ENCODE assay signal across 11 cellular contexts in genomic region chr19:19474950-19475781, GRCh38. TPM values are rescaled to one million over a fixed set of nuclear protein-coding genes. Genes with fewer than 3 reads are reported as not detected.
A peak's percentile ranks its signal among the peaks of the same experiment; 100 is the strongest.
DNase-seq lines count a peak whose midpoint lies in the region; ATAC-seq and TF ChIP-seq lines count a peak whose summit lies in the region.
"Had no signal": no experiment of that assay in that cellular context is flagged by ENCODE, and none has a peak within 500 bp of the region (broad histone marks: within the 10 kb centered on the region; RNA-seq: fewer than 3 reads in every experiment).

No MANE protein-coding gene starts in this region.

- no peak overlapping the region for H3K4ac ChIP-seq in neuronal stem cell (ENCODE audit: low read length)

- H3K27me3 ChIP-seq in CD4-positive, CD25-positive, alpha-beta regulatory T cell (ENCODE audit: control insufficient read depth, insufficient read depth, low read length) = no peaks in the 10 kb centered on the region
- H3K27me3 ChIP-seq in HUES6 (ENCODE audit: control insufficient read depth, insufficient read depth, low read length) = no peaks in the 10 kb centered on the region
- H3K27me3 ChIP-seq in neuronal stem cell (ENCODE audit: control insufficient read depth in 3 of 3, insufficient read depth in 3 of 3, low read depth in 1 of 3, low read length in 3 of 3) = no peaks in the 10 kb centered on the region
- H3K27me3 ChIP-seq in Peyer's patch = no peaks in the 10 kb centered on the region
- H3K27me3 ChIP-seq: heart left ventricle had no signal

- no peak overlapping the region for H3K18ac ChIP-seq in neuronal stem cell (ENCODE audit: low read length)

- no peak for ATAC-seq in CD4-positive, CD25-positive, alpha-beta regulatory T cell (ENCODE audit: low read depth in 2 of 2)
- ATAC-seq in effector memory CD8-positive, alpha-beta T cell (replicated peaks) = no peak
- ATAC-seq in GM21528 (IDR thresholded peaks at IDR 0.05; ENCODE audit: low FRiP score, unreplicated experiment) = no peak

- no peak overlapping the region for H3K4me2 ChIP-seq in neuronal stem cell (ENCODE audit: insufficient read depth, low read length, poor library complexity, severe bottlenecking)

- H4K8ac ChIP-seq in neuronal stem cell (ENCODE audit: low read depth, low read length) = no peak overlapping the region

- H3K23ac ChIP-seq in neuronal stem cell (ENCODE audit: low read depth, low read length, poor library complexity) = no peak overlapping the region

- H3K36me3 ChIP-seq in CD4-positive, CD25-positive, alpha-beta regulatory T cell (ENCODE audit: control insufficient read depth, insufficient read depth, low read length) = peaks cover 20% of the 10 kb centered on the region
- H3K36me3 ChIP-seq in HUES6 (ENCODE audit: control insufficient read depth, insufficient read depth, low read length) (peaks cover 8% of the 10 kb centered on the region), neuronal stem cell (replicated peaks in 1 of 2; ENCODE audit: control insufficient read depth in 2 of 2, insufficient read depth in 2 of 2, low read length in 2 of 2) (peaks cover 11 to 85% of the 10 kb centered on the region in 2 donors), Peyer's patch (no peaks in the 10 kb centered on the region)

- H3K9me3 Mint-ChIP-seq in CD4-positive, CD25-positive, alpha-beta regulatory T cell = peaks cover 0 to 4% (median 0%) of the 10 kb centered on the region in 7 donors
- no peaks in the 10 kb centered on the region for H3K9me3 Mint-ChIP-seq in effector memory CD8-positive, alpha-beta T cell

- no peak overlapping the region for H2BK12ac ChIP-seq in neuronal stem cell (ENCODE audit: low read length)

- H3K4me3 Mint-ChIP-seq in CD4-positive, CD25-positive, alpha-beta regulatory T cell = peak overlapping the region in 3 of 4 donors; percentile 56 to 84 (median 61)
- H3K4me3 Mint-ChIP-seq in effector memory CD8-positive, alpha-beta T cell = peak overlapping the region; percentile 48 to 53

- no peak overlapping the region for H2AK5ac ChIP-seq in neuronal stem cell (ENCODE audit: low read depth, low read length)

- WGBS in neuronal stem cell (ENCODE audit: extremely low coverage in 2 of 2, insufficient read length in 2 of 2, insufficient replicate concordance in 1 of 2), 2 donors = no CpG with 5 or more reads among the region's 23 CpGs

- no peak overlapping the region for H4K91ac ChIP-seq in neuronal stem cell (ENCODE audit: low read depth, low read length, poor library complexity)

- H3K27me3 Mint-ChIP-seq in CD4-positive, CD25-positive, alpha-beta regulatory T cell = no peaks in the 10 kb centered on the region
- H3K27me3 Mint-ChIP-seq in effector memory CD8-positive, alpha-beta T cell = no peaks in the 10 kb centered on the region

- H3K4me1 ChIP-seq in CD4-positive, CD25-positive, alpha-beta regulatory T cell (ENCODE audit: control insufficient read depth, insufficient read depth, low read length, poor library complexity, severe bottlenecking) = peaks cover 60% of the 10 kb centered on the region
- peaks cover 32% of the 10 kb centered on the region for H3K4me1 ChIP-seq in HUES6 (ENCODE audit: control insufficient read depth, insufficient read depth, low read length)
- peaks cover 0 to 4% of the 10 kb centered on the region in 2 donors for H3K4me1 ChIP-seq in neuronal stem cell (ENCODE audit: control insufficient read depth in 2 of 2, insufficient read depth in 1 of 2, low read depth in 1 of 2, low read length in 2 of 2)
- peaks cover 0 to 21% (median 0%) of the 10 kb centered on the region in 4 donors for H3K4me1 ChIP-seq in Peyer's patch

- H2BK15ac ChIP-seq in neuronal stem cell (ENCODE audit: low read length) = no peak overlapping the region

- peaks cover 6% of the 10 kb centered on the region for H3K79me1 ChIP-seq in neuronal stem cell (ENCODE audit: low read depth, low read length)

- no peaks in the 10 kb centered on the region for H3K9me3 ChIP-seq in CD4-positive, CD25-positive, alpha-beta regulatory T cell (ENCODE audit: control insufficient read depth in 2 of 2, low read length in 2 of 2)
- H3K9me3 ChIP-seq in HUES6 (ENCODE audit: control insufficient read depth, insufficient read depth, low read depth, low read length) (no peaks in the 10 kb centered on the region), neuronal stem cell (replicated peaks in 1 of 2; ENCODE audit: control insufficient read depth in 2 of 2, insufficient read depth in 1 of 2, low read depth in 1 of 2, low read length in 2 of 2) (peaks cover 0 to 4% of the 10 kb centered on the region in 2 donors), Peyer's patch (no peaks in the 10 kb centered on the region)
- H3K9me3 ChIP-seq: heart left ventricle had no signal

- peak overlapping the region; percentile 53 for H3K27ac ChIP-seq in CD4-positive, CD25-positive, alpha-beta regulatory T cell (ENCODE audit: insufficient read depth, low read length, poor library complexity, severe bottlenecking)
- H3K27ac ChIP-seq in HUES6 (ENCODE audit: low read depth, low read length) = peak overlapping the region; percentile 77
- no peak overlapping the region for H3K27ac ChIP-seq in neuronal stem cell (replicated peaks; ENCODE audit: low read length)
- H3K27ac ChIP-seq in caudate nucleus (ENCODE audit: low read depth, low read length) = no peak overlapping the region
- H3K27ac ChIP-seq in Peyer's patch = peak overlapping the region in 1 of 4 donors; percentile 43

- H3K27ac Mint-ChIP-seq in CD4-positive, CD25-positive, alpha-beta regulatory T cell = peak overlapping the region; percentile 91 to 97 (median 93)
- peak overlapping the region; percentile 89 to 92 for H3K27ac Mint-ChIP-seq in effector memory CD8-positive, alpha-beta T cell

- no peak overlapping the region for H2BK5ac ChIP-seq in neuronal stem cell (ENCODE audit: low read length)

- no peak for TF ChIP-seq CTCF in Peyer's patch (IDR thresholded peaks at IDR 0.05)

- no peak for TF ChIP-seq POLR2A in Peyer's patch (IDR thresholded peaks at IDR 0.05)

- peaks cover 19 to 88% (median 71%) of the 10 kb centered on the region in 4 donors for H3K4me1 Mint-ChIP-seq in CD4-positive, CD25-positive, alpha-beta regulatory T cell
- H3K4me1 Mint-ChIP-seq in effector memory CD8-positive, alpha-beta T cell (ENCODE audit: low read depth in 2 of 2) = peaks cover 47 to 55% of the 10 kb centered on the region in 2 donors

- H3K4me3 ChIP-seq in CD4-positive, CD25-positive, alpha-beta regulatory T cell (ENCODE audit: low read depth, low read length) = no peak overlapping the region
- H3K4me3 ChIP-seq in HUES6 (ENCODE audit: low read depth, low read length) (peak overlapping the region; percentile 38), neuronal stem cell (ENCODE audit: low read length in 2 of 2) (no peak overlapping the region), Peyer's patch (no peak overlapping the region)
- H3K4me3 ChIP-seq: heart left ventricle had no signal

- no peak overlapping the region for H2BK120ac ChIP-seq in neuronal stem cell (ENCODE audit: low read depth, low read length)

- H3K9ac ChIP-seq in HUES6 (ENCODE audit: low read length) = peak overlapping the region; percentile 80
- H3K9ac ChIP-seq in neuronal stem cell (ENCODE audit: low read depth, low read length, poor library complexity) = no peak overlapping the region

- H3K14ac ChIP-seq in neuronal stem cell (ENCODE audit: low read length) = peak overlapping the region; percentile 25

- H2AFZ ChIP-seq in neuronal stem cell (ENCODE audit: low read length) = no peak overlapping the region

- H3K36me3 Mint-ChIP-seq in CD4-positive, CD25-positive, alpha-beta regulatory T cell = peaks cover 35% of the 10 kb centered on the region
- H3K36me3 Mint-ChIP-seq in effector memory CD8-positive, alpha-beta T cell (ENCODE audit: insufficient read depth) = peaks cover 42% of the 10 kb centered on the region

- DNase-seq in CD4-positive, CD25-positive, alpha-beta regulatory T cell = no peak
- DNase-seq in effector memory CD8-positive, alpha-beta T cell = no peak
- DNase-seq in neuronal stem cell (ENCODE audit: low spot score) = no peak
- no peak for DNase-seq in caudate nucleus (lab: John Stamatoyannopoulos, UW)
- DNase-seq in GM03348 (ENCODE audit: low spot score) = no peak
- no peak for DNase-seq in Peyer's patch
- DNase-seq: Calu3, NCI-H2081 treated with DMSO at 0.1 percent for 48 hours had no signal

RNA-seq across cellular contexts. Expression of gene TSSK6, which starts 40.2 kb away (rescaled TPM):
- total RNA-seq in CD4-positive, CD25-positive, alpha-beta regulatory T cell = 6.2 TPM
- 1 to 10 TPM; 1.6 to 3.0 (median 1.8) TPM for polyA plus RNA-seq in CD4-positive, CD25-positive, alpha-beta regulatory T cell
- 2.3 TPM for polyA plus RNA-seq in neuronal stem cell (2013, experiment 1 of 2)
- polyA plus RNA-seq in neuronal stem cell (2013, experiment 2 of 2) = 2.2 TPM
- total RNA-seq in Peyer's patch = 10 to 100 TPM in 2 of 4 donors, 1 to 10 TPM in 2; 3.0 to 14.0 (median 10.0) TPM

RNA-seq across cellular contexts. Expression of gene NDUFA13, which starts 40.9 kb away (rescaled TPM):
- 196 TPM for total RNA-seq in CD4-positive, CD25-positive, alpha-beta regulatory T cell
- 100 to 1,000 TPM; 358 to 453 (median 400) TPM for polyA plus RNA-seq in CD4-positive, CD25-positive, alpha-beta regulatory T cell
- 218 TPM for polyA plus RNA-seq in neuronal stem cell (2013, experiment 1 of 2)
- polyA plus RNA-seq in neuronal stem cell (2013, experiment 2 of 2) = 213 TPM
- total RNA-seq in Peyer's patch = 100 to 1,000 TPM in 3 of 4 donors, 10 to 100 TPM in 1; 40.7 to 188 (median 126) TPM

RNA-seq across cellular contexts. Expression of gene YJEFN3, which starts 53.5 kb away (rescaled TPM):
- total RNA-seq in CD4-positive, CD25-positive, alpha-beta regulatory T cell = 6.6 TPM
- not detected for polyA plus RNA-seq in CD4-positive, CD25-positive, alpha-beta regulatory T cell
- polyA plus RNA-seq in neuronal stem cell (2013, experiment 1 of 2) = 10.9 TPM
- 9.9 TPM for polyA plus RNA-seq in neuronal stem cell (2013, experiment 2 of 2)
- 1 to 10 TPM; 4.4 to 9.9 (median 5.6) TPM for total RNA-seq in Peyer's patch

Comparison
In these comparisons a context has a peak if more than half of its experiments do, and no peak if none do; other contexts are left out.
1. H3K27ac ChIP-seq: peak in CD4-positive, CD25-positive, alpha-beta regulatory T cell (single experiment) and HUES6 (single experiment); none in neuronal stem cell (single experiment) and caudate nucleus (single experiment).